1 cellular context compared by ENCODE assay signal in genomic region chr19:2721570-2722540, GRCh38.
TF ChIP-seq lines count a peak whose summit lies in the region.

No MANE protein-coding gene starts in this region.

TF ChIP-seq in K562, 482 proteins besides CTCF, POLR2A, EP300 and RAD21:
- TF ChIP-seq RBFOX2 (IDR thresholded peaks at IDR 0.05; ENCODE audit: low read depth, low read length) (0 out of 2 replicates have a peak, but pooled peaks have one; percentile 12), BHLHE40 (IDR thresholded peaks at IDR 0.05; ENCODE audit: low read length) (no peak), SAFB (IDR thresholded peaks at IDR 0.05; ENCODE audit: borderline replicate concordance, low read depth, low read length) (0 out of 2 replicates have a peak, but pooled peaks have one; percentile 22), TAF1 (IDR thresholded peaks at IDR 0.05; ENCODE audit: control insufficient read depth, extremely low read depth, insufficient read depth, low read length, severe bottlenecking) (no peak), PHTF2 (CRISPR knock-in tag; IDR thresholded peaks at IDR 0.05) (no peak), PHF8 (IDR thresholded peaks at IDR 0.05; ENCODE audit: borderline replicate concordance, low read length) (peak; percentile 59; the same call in 1 of the 2 replicates), ZBTB7A (IDR thresholded peaks at IDR 0.05; ENCODE audit: borderline replicate concordance, control insufficient read depth, low read depth, low read length) (peak; percentile 10; the same call in 1 of the 2 replicates), IFI16 (CRISPR knock-in tag; IDR thresholded peaks at IDR 0.05) (no peak), MAZ (CRISPR knock-in tag; conservative IDR thresholded peaks at IDR 0.05 in 1 of 2, IDR thresholded peaks at IDR 0.05 in 1 of 2) (0 out of 4 replicates have a peak, but pooled peaks of 1 of the 2 experiments have one; percentile 30), HOMEZ (CRISPR knock-in tag; IDR thresholded peaks at IDR 0.05) (no peak), ZFX (CRISPR knock-in tag; IDR thresholded peaks at IDR 0.05) (peak; percentile 28), MAFG (tag; conservative IDR thresholded peaks at IDR 0.05) (no peak), TOE1 (IDR thresholded peaks at IDR 0.05; ENCODE audit: borderline replicate concordance) (no peak), TOE1 (CRISPR knock-in tag; IDR thresholded peaks at IDR 0.05; ENCODE audit: borderline replicate concordance, low read depth) (no peak), ZNF764 (CRISPR knock-in tag; IDR thresholded peaks at IDR 0.05; ENCODE audit: low read depth) (no peak), TFAM (CRISPR knock-in tag; conservative IDR thresholded peaks at IDR 0.05) (no peak), HMBOX1 (IDR thresholded peaks at IDR 0.05) (no peak), ZNF140 (CRISPR knock-in tag; IDR thresholded peaks at IDR 0.05) (no peak), RBM22 (IDR thresholded peaks at IDR 0.05; ENCODE audit: low read depth, low read length, poor library complexity, severe bottlenecking) (no peak), NR2C1 (IDR thresholded peaks at IDR 0.05) (no peak), NR2C1 (tag; IDR thresholded peaks at IDR 0.05) (no peak), CEBPG (CRISPR knock-in tag; IDR thresholded peaks at IDR 0.05) (no peak), CEBPG (tag; conservative IDR thresholded peaks at IDR 0.05 in 1 of 2, IDR thresholded peaks at IDR 0.05 in 1 of 2) (no peak)
- TF ChIP-seq, protein P1, sequence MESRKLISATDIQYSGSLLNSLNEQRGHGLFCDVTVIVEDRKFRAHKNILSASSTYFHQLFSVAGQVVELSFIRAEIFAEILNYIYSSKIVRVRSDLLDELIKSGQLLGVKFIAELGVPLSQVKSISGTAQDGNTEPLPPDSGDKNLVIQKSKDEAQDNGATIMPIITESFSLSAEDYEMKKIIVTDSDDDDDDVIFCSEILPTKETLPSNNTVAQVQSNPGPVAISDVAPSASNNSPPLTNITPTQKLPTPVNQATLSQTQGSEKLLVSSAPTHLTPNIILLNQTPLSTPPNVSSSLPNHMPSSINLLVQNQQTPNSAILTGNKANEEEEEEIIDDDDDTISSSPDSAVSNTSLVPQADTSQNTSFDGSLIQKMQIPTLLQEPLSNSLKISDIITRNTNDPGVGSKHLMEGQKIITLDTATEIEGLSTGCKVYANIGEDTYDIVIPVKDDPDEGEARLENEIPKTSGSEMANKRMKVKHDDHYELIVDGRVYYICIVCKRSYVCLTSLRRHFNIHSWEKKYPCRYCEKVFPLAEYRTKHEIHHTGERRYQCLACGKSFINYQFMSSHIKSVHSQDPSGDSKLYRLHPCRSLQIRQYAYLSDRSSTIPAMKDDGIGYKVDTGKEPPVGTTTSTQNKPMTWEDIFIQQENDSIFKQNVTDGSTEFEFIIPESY (CRISPR knock-in tag; IDR thresholded peaks at IDR 0.05), result peak; percentile 47; the same call in 1 of the 2 replicates
- TF ChIP-seq, protein P2, sequence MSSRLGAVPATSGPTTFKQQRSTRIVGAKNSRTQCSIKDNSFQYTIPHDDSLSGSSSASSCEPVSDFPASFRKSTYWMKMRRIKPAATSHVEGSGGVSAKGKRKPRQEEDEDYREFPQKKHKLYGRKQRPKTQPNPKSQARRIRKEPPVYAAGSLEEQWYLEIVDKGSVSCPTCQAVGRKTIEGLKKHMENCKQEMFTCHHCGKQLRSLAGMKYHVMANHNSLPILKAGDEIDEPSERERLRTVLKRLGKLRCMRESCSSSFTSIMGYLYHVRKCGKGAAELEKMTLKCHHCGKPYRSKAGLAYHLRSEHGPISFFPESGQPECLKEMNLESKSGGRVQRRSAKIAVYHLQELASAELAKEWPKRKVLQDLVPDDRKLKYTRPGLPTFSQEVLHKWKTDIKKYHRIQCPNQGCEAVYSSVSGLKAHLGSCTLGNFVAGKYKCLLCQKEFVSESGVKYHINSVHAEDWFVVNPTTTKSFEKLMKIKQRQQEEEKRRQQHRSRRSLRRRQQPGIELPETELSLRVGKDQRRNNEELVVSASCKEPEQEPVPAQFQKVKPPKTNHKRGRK (tag; IDR thresholded peaks at IDR 0.05), result no peak
- TF ChIP-seq, protein P3, sequence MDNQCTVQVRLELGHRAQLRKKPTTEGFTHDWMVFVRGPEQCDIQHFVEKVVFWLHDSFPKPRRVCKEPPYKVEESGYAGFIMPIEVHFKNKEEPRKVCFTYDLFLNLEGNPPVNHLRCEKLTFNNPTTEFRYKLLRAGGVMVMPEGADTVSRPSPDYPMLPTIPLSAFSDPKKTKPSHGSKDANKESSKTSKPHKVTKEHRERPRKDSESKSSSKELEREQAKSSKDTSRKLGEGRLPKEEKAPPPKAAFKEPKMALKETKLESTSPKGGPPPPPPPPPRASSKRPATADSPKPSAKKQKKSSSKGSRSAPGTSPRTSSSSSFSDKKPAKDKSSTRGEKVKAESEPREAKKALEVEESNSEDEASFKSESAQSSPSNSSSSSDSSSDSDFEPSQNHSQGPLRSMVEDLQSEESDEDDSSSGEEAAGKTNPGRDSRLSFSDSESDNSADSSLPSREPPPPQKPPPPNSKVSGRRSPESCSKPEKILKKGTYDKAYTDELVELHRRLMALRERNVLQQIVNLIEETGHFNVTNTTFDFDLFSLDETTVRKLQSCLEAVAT (IDR thresholded peaks at IDR 0.05), result 0 out of 4 replicates have a peak, but pooled peaks of 1 of the 2 experiments have one; percentile 31
- TF ChIP-seq, protein P4, sequence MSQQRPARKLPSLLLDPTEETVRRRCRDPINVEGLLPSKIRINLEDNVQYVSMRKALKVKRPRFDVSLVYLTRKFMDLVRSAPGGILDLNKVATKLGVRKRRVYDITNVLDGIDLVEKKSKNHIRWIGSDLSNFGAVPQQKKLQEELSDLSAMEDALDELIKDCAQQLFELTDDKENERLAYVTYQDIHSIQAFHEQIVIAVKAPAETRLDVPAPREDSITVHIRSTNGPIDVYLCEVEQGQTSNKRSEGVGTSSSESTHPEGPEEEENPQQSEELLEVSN (IDR thresholded peaks at IDR 0.05; ENCODE audit: borderline replicate concordance in 1 of 2, extremely low read depth in 1 of 2, insufficient read depth in 1 of 2, insufficient read length in 1 of 2, low read depth in 1 of 2, low read length in 1 of 2, poor library complexity in 1 of 2, severe bottlenecking in 1 of 2), result peak in 1 of 2 experiments; percentile 3
- TF ChIP-seq, protein P5, sequence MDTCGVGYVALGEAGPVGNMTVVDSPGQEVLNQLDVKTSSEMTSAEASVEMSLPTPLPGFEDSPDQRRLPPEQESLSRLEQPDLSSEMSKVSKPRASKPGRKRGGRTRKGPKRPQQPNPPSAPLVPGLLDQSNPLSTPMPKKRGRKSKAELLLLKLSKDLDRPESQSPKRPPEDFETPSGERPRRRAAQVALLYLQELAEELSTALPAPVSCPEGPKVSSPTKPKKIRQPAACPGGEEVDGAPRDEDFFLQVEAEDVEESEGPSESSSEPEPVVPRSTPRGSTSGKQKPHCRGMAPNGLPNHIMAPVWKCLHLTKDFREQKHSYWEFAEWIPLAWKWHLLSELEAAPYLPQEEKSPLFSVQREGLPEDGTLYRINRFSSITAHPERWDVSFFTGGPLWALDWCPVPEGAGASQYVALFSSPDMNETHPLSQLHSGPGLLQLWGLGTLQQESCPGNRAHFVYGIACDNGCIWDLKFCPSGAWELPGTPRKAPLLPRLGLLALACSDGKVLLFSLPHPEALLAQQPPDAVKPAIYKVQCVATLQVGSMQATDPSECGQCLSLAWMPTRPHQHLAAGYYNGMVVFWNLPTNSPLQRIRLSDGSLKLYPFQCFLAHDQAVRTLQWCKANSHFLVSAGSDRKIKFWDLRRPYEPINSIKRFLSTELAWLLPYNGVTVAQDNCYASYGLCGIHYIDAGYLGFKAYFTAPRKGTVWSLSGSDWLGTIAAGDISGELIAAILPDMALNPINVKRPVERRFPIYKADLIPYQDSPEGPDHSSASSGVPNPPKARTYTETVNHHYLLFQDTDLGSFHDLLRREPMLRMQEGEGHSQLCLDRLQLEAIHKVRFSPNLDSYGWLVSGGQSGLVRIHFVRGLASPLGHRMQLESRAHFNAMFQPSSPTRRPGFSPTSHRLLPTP (IDR thresholded peaks at IDR 0.05; ENCODE audit: borderline replicate concordance, extremely low read depth, insufficient read length), result no peak
